Comparison of ENCODE assay signal across 17 cellular contexts in genomic region chr10:103204353-103205255, GRCh38. TPM values are rescaled to one million over a fixed set of nuclear protein-coding genes. Genes with fewer than 3 reads are reported as not detected.
DNase-seq lines count a peak whose midpoint lies in the region; ATAC-seq lines count a peak whose summit lies in the region.
"Had no signal": no experiment of that assay in that cellular context is flagged by ENCODE, and none has a peak within 500 bp of the region (broad histone marks: within the 10 kb centered on the region; RNA-seq: fewer than 3 reads in every experiment).

No MANE protein-coding gene starts in this region.

- no peak for ATAC-seq in GM19452 (IDR thresholded peaks at IDR 0.05; ENCODE audit: unreplicated experiment)
- ATAC-seq in GM18519 (IDR thresholded peaks at IDR 0.05; ENCODE audit: low FRiP score, unreplicated experiment), result no peak
- ATAC-seq: left lung; natural killer cell; stimulated activated memory B cell treated with anti-CD40 and anti-IgM and Interleukin-4, amounts not matched to agents 10 μg/mL and 1 μg/mL and 100 μg/mL, for 72 hours had no signal

- H3K27ac ChIP-seq in iPS-18a (ENCODE audit: low read length) (peak overlapping the region; percentile 88), substantia nigra (ENCODE audit: low read depth, low read length, poor library complexity, severe bottlenecking) (no peak overlapping the region)
- H3K27ac ChIP-seq: cardiac muscle cell, left lung, WERI-Rb-1 had no signal

- no peaks in the 10 kb centered on the region for H3K36me3 ChIP-seq in adipocyte (ENCODE audit: control insufficient read depth, insufficient read depth, low read length, severe bottlenecking)
- H3K36me3 ChIP-seq in iPS-18a (ENCODE audit: control insufficient read depth, low read depth, low read length), result no peaks in the 10 kb centered on the region
- H3K36me3 ChIP-seq: cardiac muscle cell, left lung, WERI-Rb-1 had no signal

- no peak overlapping the region for H3K9ac ChIP-seq in adipocyte (ENCODE audit: low read length)
- H3K9ac ChIP-seq in iPS-18a (ENCODE audit: low read length), result peak overlapping the region; percentile 48

- H3K9me3 ChIP-seq in adipocyte (ENCODE audit: control insufficient read depth, low read length) (peaks cover under 1% of the 10 kb centered on the region), iPS-18a (ENCODE audit: control insufficient read depth, low read depth, low read length) (no peaks in the 10 kb centered on the region)

- intact Hi-C loops in cardiac septum (cut with DNase I), result no loop called here

- peak; percentile 7 for DNase-seq in NCI-H2171 treated with DMSO at 0.1 percent for 48 hours (lab: John Stamatoyannopoulos, UW)
- no peak for DNase-seq in NCI-H2171 (lab: John Stamatoyannopoulos, UW)
- DNase-seq in adipocyte (ENCODE audit: low read depth), result peak; percentile 38
- no peak for DNase-seq in cardiac septum (ENCODE audit: low spot score)
- DNase-seq in substantia nigra (lab: John Stamatoyannopoulos, UW), result no peak
- DNase-seq: left lung, MV-4-11, natural killer cell, NCI-H446 treated with DMSO at 0.1 percent for 48 hours, WERI-Rb-1 had no signal

- H3K27me3 ChIP-seq in adipocyte (replicated peaks; ENCODE audit: control insufficient read depth, insufficient read depth, low read length) (no peaks in the 10 kb centered on the region), iPS-18a (ENCODE audit: control insufficient read depth, insufficient read depth, low read length) (no peaks in the 10 kb centered on the region)
- H3K27me3 ChIP-seq: cardiac muscle cell, left lung had no signal

- H3K4me1 ChIP-seq in adipocyte (ENCODE audit: control insufficient read depth, insufficient read depth, low read length) (peaks cover 3% of the 10 kb centered on the region), iPS-18a (ENCODE audit: control insufficient read depth, low read depth, low read length) (peaks cover 18% of the 10 kb centered on the region)

- H3K4me3 ChIP-seq in adipocyte (ENCODE audit: low read length), result no peak overlapping the region
- H3K4me3 ChIP-seq in iPS-18a (ENCODE audit: low read length), result peak overlapping the region; percentile 16
- H3K4me3 ChIP-seq: cardiac muscle cell, left lung had no signal

RNA-seq across cellular contexts. Expression of gene NT5C2, which starts 11.5 kb away (rescaled TPM):
- 94.0 TPM for total RNA-seq in cardiac septum

RNA-seq across cellular contexts. Expression of gene RPEL1, which starts 41.1 kb away (rescaled TPM):
- total RNA-seq in cardiac septum, result not detected
- total RNA-seq: cardiac muscle cell, glomerular endothelial cell, HT1080, natural killer cell had no signal

Comparison
In these comparisons a context has a peak if more than half of its experiments do, and no peak if none do; other contexts are left out.
1. DNase-seq: peak in NCI-H2171 treated with DMSO at 0.1 percent for 48 hours (single experiment) and adipocyte (single experiment); none in NCI-H2171 (single experiment), cardiac septum (single experiment) and substantia nigra (0 of 49).